8 cellular contexts compared by ENCODE assay signal in genomic region chr3:192819001-192819569, GRCh38.
DNase-seq lines count a peak whose midpoint lies in the region; TF ChIP-seq lines count a peak whose summit lies in the region.

No MANE protein-coding gene starts in this region.

- in situ Hi-C loops in Caki2 (cut with HindIII; ENCODE audit: low pct_unique_long_range_greater_than_20kb, low sequenced_read_pairs) (no loop called here), KBM-7 (cut with MboI; ENCODE audit: low pct_unique_long_range_greater_than_20kb, low sequenced_read_pairs) (loop anchor here (25.0 kb wide), 2 partner anchors 218 to 768 kb away; partner anchors contain the start of gene OPA1)

- peak overlapping the region; percentile 45 for H3K27ac Mint-ChIP-seq in HFFc6

- DNase-seq in Caki2 (ENCODE audit: low read depth) = peak; percentile 87
- DNase-seq in HFFc6 = peak; percentile 73
- peak; percentile 31 for DNase-seq in T1000 (lab: John Stamatoyannopoulos, UW)
- peak; percentile 75 for DNase-seq in fibroblast of peridontal ligament (ENCODE audit: extremely low read depth)
- peak; percentile 1 for DNase-seq in stimulated activated CD8-positive, alpha-beta memory T cell treated with anti-CD3 and anti-CD28 coated beads, Interleukin-15, amount 100 ng/mL, for 1 hour (ENCODE audit: low read depth)
- DNase-seq in KBM-7 = no peak
- DNase-seq in HuH-7.5 (ENCODE audit: low spot score) = no peak
- no peak for DNase-seq in SKM-1 treated with dmso at 0.1 percent for 144 hours (lab: John Stamatoyannopoulos, UW; ENCODE audit: unreplicated experiment)

- peaks cover 66% of the 10 kb centered on the region for H3K4me1 Mint-ChIP-seq in HFFc6 (ENCODE audit: low read depth)

- peak overlapping the region; percentile 46 for H3K4me3 Mint-ChIP-seq in HFFc6

- no peaks in the 10 kb centered on the region for H3K36me3 Mint-ChIP-seq in HFFc6 (ENCODE audit: low read depth)

- peaks cover 3% of the 10 kb centered on the region for H3K27me3 Mint-ChIP-seq in HFFc6 (ENCODE audit: insufficient read depth)

- H3K9me3 Mint-ChIP-seq in HFFc6 = no peaks in the 10 kb centered on the region

- TF ChIP-seq CTCF in HFFc6 (IDR thresholded peaks at IDR 0.05) = peak; percentile 13; the same call in 1 of the 2 replicates

Comparison
In these comparisons a context has a peak if more than half of its experiments do, and no peak if none do; other contexts are left out.
1. DNase-seq: peak in Caki2 (single experiment), HFFc6 (single experiment), T1000 (single experiment), fibroblast of peridontal ligament (single experiment) and stimulated activated CD8-positive, alpha-beta memory T cell treated with anti-CD3 and anti-CD28 coated beads, Interleukin-15, amount 100 ng/mL, for 1 hour (single experiment); none in KBM-7 (single experiment), HuH-7.5 (single experiment) and SKM-1 treated with dmso at 0.1 percent for 144 hours (single experiment).